In the genomic region with DNA sequence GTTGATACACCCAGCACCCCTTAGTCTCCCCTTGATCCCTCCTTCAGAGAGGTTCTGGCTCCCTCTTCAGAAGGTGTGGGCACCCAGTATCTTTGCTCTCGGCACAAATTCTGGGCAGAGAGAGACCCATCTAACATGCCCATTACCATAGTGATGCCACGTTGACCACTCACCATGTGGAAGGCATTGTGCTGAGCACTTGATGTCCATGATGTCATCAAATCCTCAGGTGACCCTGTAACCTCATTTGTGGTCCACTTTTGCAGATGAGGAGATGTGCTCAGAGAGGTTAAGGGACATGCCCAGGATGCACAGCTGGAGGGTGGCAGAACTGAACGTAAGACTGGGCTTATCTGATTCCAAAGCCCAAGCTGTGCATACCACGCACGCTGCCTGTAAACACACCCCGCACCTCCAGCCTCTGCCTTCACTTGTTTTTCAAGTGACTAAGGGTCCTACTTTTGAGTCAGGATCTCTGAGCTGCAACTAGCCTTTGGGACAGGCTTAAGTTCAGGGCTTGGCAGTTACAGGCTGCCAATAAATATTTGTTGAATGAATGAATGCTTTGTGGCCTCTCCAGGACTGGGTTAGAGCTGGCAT, we compare ENCODE assay signal across 21 cellular contexts. TPM values are rescaled to one million over a fixed set of nuclear protein-coding genes. Genes with fewer than 3 reads are reported as not detected.
A peak's percentile ranks its signal among the peaks of the same experiment; 100 is the strongest.
DNase-seq lines count a peak whose midpoint lies in the region; ATAC-seq, FAIRE-seq and TF ChIP-seq lines count a peak whose summit lies in the region.
"Had no signal": no experiment of that assay in that cellular context is flagged by ENCODE, and none has a peak within 500 bp of the region (broad histone marks: within the 10 kb centered on the region; RNA-seq: fewer than 3 reads in every experiment).

No MANE protein-coding gene starts in this region.

- TF ChIP-seq EP300 in HepG2 (IDR thresholded peaks at IDR 0.05; ENCODE audit: low read depth in 2 of 2, low read length in 2 of 2) (no peak), HepG2 (CRISPR knock-in tag; IDR thresholded peaks at IDR 0.05; ENCODE audit: borderline replicate concordance) (no peak)

- no peaks in the 10 kb centered on the region for H3K36me3 Mint-ChIP-seq in MCF 10A (ENCODE audit: insufficient read depth, unreplicated experiment)
- H3K36me3 Mint-ChIP-seq: CD4-positive, CD25-positive, alpha-beta regulatory T cell; naive thymus-derived CD4-positive, alpha-beta T cell had no signal

- H3K79me2 ChIP-seq in mammary epithelial cell (ENCODE audit: insufficient read depth, low read length) (no peaks in the 10 kb centered on the region), HepG2 (ENCODE audit: insufficient read depth, low read length) (no peaks in the 10 kb centered on the region)

- peaks cover 11% of the 10 kb centered on the region for H3K4me1 Mint-ChIP-seq in MCF 10A (ENCODE audit: insufficient read depth, unreplicated experiment)
- H3K4me1 Mint-ChIP-seq: activated CD4-positive, alpha-beta T cell treated with anti-CD3 and anti-CD28 coated beads, Interleukin-2, amount 10 ng/mL, durations not matched to agents 7 days and 5 days; CD4-positive, CD25-positive, alpha-beta regulatory T cell; naive thymus-derived CD4-positive, alpha-beta T cell had no signal

- H3K4me3 ChIP-seq in breast epithelium (no peak overlapping the region), mammary epithelial cell (replicated peaks in 1 of 3; ENCODE audit: insufficient read depth in 1 of 3, low read depth in 2 of 3, low read length in 3 of 3) (no peak overlapping the region), HepG2 (replicated peaks in 1 of 3; ENCODE audit: insufficient read depth in 1 of 3, low read depth in 2 of 3, low read length in 3 of 3) (no peak overlapping the region), aorta (ENCODE audit: low read length in 2 of 2) (no peak overlapping the region)
- H3K4me3 ChIP-seq: skin epidermis, upper lobe of left lung had no signal

- H3K4me3 Mint-ChIP-seq in MCF 10A (ENCODE audit: unreplicated experiment): no peak overlapping the region
- H3K4me3 Mint-ChIP-seq: activated CD4-positive, alpha-beta T cell treated with anti-CD3 and anti-CD28 coated beads, Interleukin-2, amount 10 ng/mL, durations not matched to agents 7 days and 5 days; activated naive CD4-positive, alpha-beta T cell treated with anti-CD3 and anti-CD28 coated beads for 36 hours; CD4-positive, CD25-positive, alpha-beta regulatory T cell; naive thymus-derived CD4-positive, alpha-beta T cell had no signal

- peak overlapping the region; percentile 14 for H3K9ac ChIP-seq in mammary epithelial cell (ENCODE audit: insufficient read depth, low read length)
- no peak overlapping the region for H3K9ac ChIP-seq in HepG2 (ENCODE audit: insufficient read depth, low read depth, low read length)
- H3K9ac ChIP-seq: KMS-11 had no signal

- TF ChIP-seq CTCF in MCF 10A (IDR thresholded peaks at IDR 0.05; ENCODE audit: unreplicated experiment) (no peak), breast epithelium (IDR thresholded peaks at IDR 0.05) (no peak), mammary epithelial cell (conservative IDR thresholded peaks at IDR 0.05 in 1 of 2, IDR thresholded peaks at IDR 0.05 in 1 of 2; ENCODE audit: extremely low read depth in 1 of 2, insufficient read depth in 1 of 2, low read depth in 1 of 2, low read length in 2 of 2) (no peak), HepG2 (CRISPR knock-in tag; IDR thresholded peaks at IDR 0.05) (no peak)

- POLR2A ChIA-PET in MCF 10A (lab: Yijun Ruan, JAX): interaction anchor here (1.1 kb wide), 1 partner anchor 9 kb away, joined by 4 read pairs; no protein-coding TSS in a partner anchor
- POLR2A ChIA-PET in HepG2 (lab: Yijun Ruan, JAX): no interaction called here

- dilution Hi-C loops in mammary epithelial cell (cut with HindIII; ENCODE audit: low sequenced_read_pairs): loop anchor here (5.0 kb wide), 2 partner anchors 63 to 72 kb away; no protein-coding TSS in a partner anchor

- no peaks in the 10 kb centered on the region for H3K4me1 ChIP-seq in breast epithelium
- H3K4me1 ChIP-seq in mammary epithelial cell (ENCODE audit: insufficient read depth, low read length): peaks cover 34% of the 10 kb centered on the region
- no peaks in the 10 kb centered on the region for H3K4me1 ChIP-seq in HepG2 (ENCODE audit: insufficient read depth, low read length)
- H3K4me1 ChIP-seq in aorta (ENCODE audit: control insufficient read depth in 1 of 2, insufficient read depth in 2 of 2, low read length in 2 of 2): no peaks in the 10 kb centered on the region

- TF ChIP-seq POLR2A in breast epithelium (IDR thresholded peaks at IDR 0.05) (no peak), HepG2 (IDR thresholded peaks at IDR 0.05; ENCODE audit: insufficient read depth in 1 of 2, low read depth in 2 of 2, low read length in 2 of 2) (no peak)

- FAIRE-seq in HepG2 (lab: Jason Lieb, UNC): no peak
- FAIRE-seq: GM12892 had no signal

- H3K27me3 ChIP-seq in breast epithelium: no peaks in the 10 kb centered on the region
- no peaks in the 10 kb centered on the region for H3K27me3 ChIP-seq in mammary epithelial cell (ENCODE audit: insufficient read depth, low read length)
- peaks cover 1 to 15% of the 10 kb centered on the region in 2 experiments; a peak in 3 of 5 replicates for H3K27me3 ChIP-seq in HepG2 (ENCODE audit: control insufficient read depth in 1 of 2, insufficient read depth in 2 of 2, low read length in 2 of 2)
- no peaks in the 10 kb centered on the region for H3K27me3 ChIP-seq in aorta (ENCODE audit: control insufficient read depth in 1 of 2, insufficient read depth in 2 of 2, low read length in 1 of 2)
- H3K27me3 ChIP-seq: upper lobe of left lung had no signal

- ATAC-seq in HepG2 (no peak), aorta (ENCODE audit: low FRiP score) (no peak), HG03025 (IDR thresholded peaks at IDR 0.05; ENCODE audit: low FRiP score, unreplicated experiment) (no peak)
- no peak for ATAC-seq in stimulated activated naive CD8-positive, alpha-beta T cell treated with anti-CD3 and anti-CD28 coated beads, Interleukin-15, Interleukin-2, amounts not matched to agents 100 U/mL and 50 U/mL, for 24 hours
- ATAC-seq: HCT116; naive thymus-derived CD4-positive, alpha-beta T cell had no signal

- H3K9me3 ChIP-seq in breast epithelium: peaks cover 0 to 5% of the 10 kb centered on the region in 2 donors
- H3K9me3 ChIP-seq in mammary epithelial cell (replicated peaks; ENCODE audit: insufficient read depth, low read length): peaks cover 11% of the 10 kb centered on the region
- H3K9me3 ChIP-seq in HepG2 (ENCODE audit: low read length): 0 out of 2 replicates have a peak, but pooled peaks cover 5% of the 10 kb centered on the region
- no peaks in the 10 kb centered on the region for H3K9me3 ChIP-seq in aorta (ENCODE audit: control insufficient read depth, low read length)
- H3K9me3 ChIP-seq: upper lobe of left lung had no signal

- H3K27ac Mint-ChIP-seq in MCF 10A (ENCODE audit: low read depth, unreplicated experiment): no peak overlapping the region
- H3K27ac Mint-ChIP-seq: activated CD4-positive, alpha-beta T cell treated with anti-CD3 and anti-CD28 coated beads, Interleukin-2, amount 10 ng/mL, durations not matched to agents 7 days and 5 days; activated naive CD4-positive, alpha-beta T cell treated with anti-CD3 and anti-CD28 coated beads for 36 hours; CD4-positive, CD25-positive, alpha-beta regulatory T cell had no signal

- H3K27ac ChIP-seq in breast epithelium (no peak overlapping the region), mammary epithelial cell (ENCODE audit: insufficient read depth, low read depth, low read length) (peak overlapping the region; percentile 71), HepG2 (ENCODE audit: extremely low read length, insufficient read depth, low read length) (no peak overlapping the region), aorta (ENCODE audit: low read depth in 1 of 2, low read length in 2 of 2) (no peak overlapping the region)
- H3K27ac ChIP-seq: KMS-11, skin epidermis, upper lobe of left lung had no signal

- CTCF ChIA-PET in MCF 10A (lab: Yijun Ruan, JAX) (interaction anchor here (1.1 to 1.4 kb wide), 2 partner anchors 57 to 148 kb away, joined by 3 to 6 read pairs; no protein-coding TSS in a partner anchor), mammary epithelial cell (lab: Charles Lee; ENCODE audit: low non-redundant PET) (no interaction called here), HepG2 (lab: Yijun Ruan, JAX; ENCODE audit: low intra/inter-chr PET ratio, low total read pairs) (no interaction called here)

- no peaks in the 10 kb centered on the region for H3K27me3 Mint-ChIP-seq in MCF 10A (ENCODE audit: insufficient read depth, unreplicated experiment)
- H3K27me3 Mint-ChIP-seq: activated CD4-positive, alpha-beta T cell treated with anti-CD3 and anti-CD28 coated beads, Interleukin-2, amount 10 ng/mL, durations not matched to agents 7 days and 5 days; naive thymus-derived CD4-positive, alpha-beta T cell had no signal

- in situ Hi-C loops in mammary epithelial cell (cut with MboI; ENCODE audit: low sequenced_read_pairs in 2 of 2) (no loop called here), HepG2 (cut with HindIII; ENCODE audit: extremely low pct_ligation_motif_present, low pct_unique_long_range_greater_than_20kb) (no loop called here)

- peak overlapping the region; percentile 47 for H2AFZ ChIP-seq in mammary epithelial cell (ENCODE audit: low read depth, low read length)
- H2AFZ ChIP-seq in HepG2 (ENCODE audit: low read length): no peak overlapping the region

- H4K20me1 ChIP-seq in mammary epithelial cell (ENCODE audit: insufficient read depth, low read length) (no peaks in the 10 kb centered on the region), HepG2 (ENCODE audit: insufficient read depth, low read length) (no peaks in the 10 kb centered on the region)

- DNase-seq in MCF 10A (ENCODE audit: unreplicated experiment): peak; percentile 18
- DNase-seq in breast epithelium (ENCODE audit: low spot score in 2 of 2): no peak
- peak; percentile 83 for DNase-seq in mammary epithelial cell
- no peak for DNase-seq in HepG2 (ENCODE audit: low spot score)
- DNase-seq in aorta: peak; percentile 9 to 14
- no peak for DNase-seq in stimulated activated naive CD8-positive, alpha-beta T cell treated with anti-CD3 and anti-CD28 coated beads, Interleukin-15, Interleukin-2, amounts not matched to agents 100 U/mL and 50 U/mL, for 24 hours
- no peak for DNase-seq in anterior cingulate cortex (lab: John Stamatoyannopoulos, UW)
- DNase-seq: activated CD4-positive, alpha-beta T cell treated with anti-CD3 and anti-CD28 coated beads, Interleukin-2, amount 10 ng/mL, durations not matched to agents 7 days and 5 days; activated naive CD4-positive, alpha-beta T cell treated with anti-CD3 and anti-CD28 coated beads for 36 hours; CD4-positive, CD25-positive, alpha-beta regulatory T cell; hypothalamus; mesenchymal stem cell; NCI-H1105; NCI-H510A treated with DMSO at 0.1 percent for 48 hours; upper lobe of left lung had no signal

- no peaks in the 10 kb centered on the region for H3K36me3 ChIP-seq in breast epithelium
- H3K36me3 ChIP-seq in mammary epithelial cell (ENCODE audit: insufficient read depth, low read length): no peaks in the 10 kb centered on the region
- H3K36me3 ChIP-seq in HepG2 (replicated peaks in 1 of 2; ENCODE audit: control insufficient read depth in 1 of 2, insufficient read depth in 2 of 2, low read length in 2 of 2): no peaks in the 10 kb centered on the region
- no peaks in the 10 kb centered on the region for H3K36me3 ChIP-seq in aorta (ENCODE audit: control insufficient read depth in 1 of 2, insufficient read depth in 2 of 2, low read length in 1 of 2)
- H3K36me3 ChIP-seq: upper lobe of left lung had no signal

- TF ChIP-seq RAD21 in HepG2 (CRISPR knock-in tag; IDR thresholded peaks at IDR 0.05): no peak

- no TSS peak for BruUV-seq in MCF 10A (replicated peaks; lab: Mats Ljungman, UMichigan)
- BruUV-seq in mammary epithelial cell (replicated peaks; lab: Mats Ljungman, UMichigan): no TSS peak
- BruUV-seq in HepG2 (replicated peaks; lab: Mats Ljungman, UMichigan): no TSS peak

- peaks cover 6% of the 10 kb centered on the region for H3K9me3 Mint-ChIP-seq in MCF 10A (ENCODE audit: unreplicated experiment)
- H3K9me3 Mint-ChIP-seq: activated CD4-positive, alpha-beta T cell treated with anti-CD3 and anti-CD28 coated beads, Interleukin-2, amount 10 ng/mL, durations not matched to agents 7 days and 5 days; activated naive CD4-positive, alpha-beta T cell treated with anti-CD3 and anti-CD28 coated beads for 36 hours; CD4-positive, CD25-positive, alpha-beta regulatory T cell; naive thymus-derived CD4-positive, alpha-beta T cell had no signal

- H3K4me2 ChIP-seq in mammary epithelial cell (ENCODE audit: insufficient read depth, low read depth, low read length) (peak overlapping the region; percentile 63), HepG2 (ENCODE audit: low read depth, low read length) (no peak overlapping the region)
- H3K4me2 ChIP-seq: KMS-11 had no signal

- 7% methylated on average over 6 of the region's 6 CpGs for WGBS in mammary epithelial cell (ENCODE audit: low coverage, missing lambda C conversion rate)
- whole genome bisulfite sequencing in HepG2 (ENCODE audit: low lambda C conversion rate): 15% methylated on average over 5 of the region's 6 CpGs
- 18 to 22% methylated on average over 6 of the region's 6 CpGs for WGBS in aorta, 2 donors

- intact Hi-C loops in MCF 10A (cut with micrococcal nuclease): no loop called here
- intact Hi-C loops in breast epithelium (cut with DNase I; ENCODE audit: low total_unique reads): no loop called here
- intact Hi-C loops in mammary epithelial cell (cut with micrococcal nuclease): loop anchor here (1.0 kb wide), 2 partner anchors 12 to 31 kb away; no protein-coding TSS in a partner anchor
- intact Hi-C loops in HepG2 (cut with micrococcal nuclease; ENCODE audit: unreplicated experiment): no loop called here
- intact Hi-C loops in aorta (cut with DNase I): no loop called here

RNA-seq across cellular contexts. Expression of gene HTRA3, which starts 55.2 kb away (rescaled TPM):
- total RNA-seq in MCF 10A (2022) (not detected in 2 replicates), breast epithelium (10 to 100 TPM in 2 of 3 donors, 1 to 10 TPM in 1; 8.5 to 53.9 (median 19.7) TPM), mammary epithelial cell (under 1 TPM in 1 of 2 donors, not detected in 1; 0.17 TPM), HepG2 (2016; rRNA removed; fragmentation: Illumina TruSeq; extraction: Trizol) (not detected in 2 replicates), aorta (100 to 1,000 TPM in 1 of 2 donors, 10 to 100 TPM in 1; 31.8 to 129 TPM)
- polyA plus RNA-seq in mammary epithelial cell (not detected), HepG2 (2011; rRNA removed) (0.16 and 0.17 TPM in 2 replicates), aorta (1 to 10 TPM; 1.1 to 5.2 TPM)
- polyA minus RNA-seq in mammary epithelial cell: 2.5 TPM
- not detected in 2 replicates for total RNA-seq in HepG2 (2016; cell fraction: cytosol; rRNA removed; fragmentation: Illumina TruSeq; extraction: Trizol; ENCODE audit: low read depth)
- total RNA-seq in HepG2 (2016; cell fraction: insoluble cytoplasmic fraction; rRNA removed; fragmentation: Illumina TruSeq; extraction: Trizol): 0.04 TPM in 1 of 2 replicates, not detected in the other
- total RNA-seq in HepG2 (2016; cell fraction: membrane; rRNA removed; fragmentation: Illumina TruSeq; extraction: Trizol): not detected in 2 replicates
- total RNA-seq in HepG2 (2016; cell fraction: nucleus; rRNA removed; fragmentation: Illumina TruSeq; extraction: Trizol): not detected in 2 replicates
- 0.12 and 0.31 TPM in 2 replicates for polyA plus RNA-seq in HepG2 (2011; cell fraction: cytosol; rRNA removed)
- polyA plus RNA-seq in HepG2 (2011; cell fraction: nucleus; rRNA removed): 0.12 and 0.19 TPM in 2 replicates
- polyA plus RNA-seq in HepG2 (2012): not detected in 2 replicates
- 0.07 TPM in 1 of 2 replicates, not detected in the other for polyA plus RNA-seq in HepG2 (2016; cell fraction: cytosol; fragmentation: Illumina TruSeq; extraction: Trizol; ENCODE audit: low read depth)
- polyA plus RNA-seq in HepG2 (2016; cell fraction: insoluble cytoplasmic fraction; fragmentation: Illumina TruSeq; extraction: Trizol; ENCODE audit: low read depth): not detected in 2 replicates
- polyA plus RNA-seq in HepG2 (2016; cell fraction: membrane; fragmentation: Illumina TruSeq; extraction: Trizol; ENCODE audit: low read depth): not detected in 2 replicates
- polyA plus RNA-seq in HepG2 (2016; cell fraction: nucleus; fragmentation: Illumina TruSeq; extraction: Trizol; ENCODE audit: insufficient read depth, low read depth): not detected in 2 replicates
- 0.18 and 0.47 TPM in 2 replicates for polyA minus RNA-seq in HepG2 (2011; rRNA and poly(A)+ RNA removed; ENCODE audit: low replicate concordance)
- polyA minus RNA-seq in HepG2 (2011; cell fraction: cytosol; rRNA and poly(A)+ RNA removed): not detected in 2 replicates
- polyA minus RNA-seq in HepG2 (2011; cell fraction: nucleus; rRNA and poly(A)+ RNA removed): not detected in 2 replicates
- total RNA-seq: activated CD4-positive, alpha-beta T cell treated with anti-CD3 and anti-CD28 coated beads, Interleukin-2, amount 10 ng/mL, durations not matched to agents 7 days and 5 days; activated naive CD4-positive, alpha-beta T cell treated with anti-CD3 and anti-CD28 coated beads for 36 hours; CD4-positive, CD25-positive, alpha-beta regulatory T cell; naive thymus-derived CD4-positive, alpha-beta T cell had no signal
- polyA plus RNA-seq: CD4-positive, CD25-positive, alpha-beta regulatory T cell; naive thymus-derived CD4-positive, alpha-beta T cell had no signal

Comparison
In these comparisons a context has a peak if more than half of its experiments do, and no peak if none do; other contexts are left out.
1. DNase-seq: peak in MCF 10A (single experiment), mammary epithelial cell (single experiment) and aorta (2 of 2); none in breast epithelium (0 of 2), HepG2 (single experiment), stimulated activated naive CD8-positive, alpha-beta T cell treated with anti-CD3 and anti-CD28 coated beads, Interleukin-15, Interleukin-2, amounts not matched to agents 100 U/mL and 50 U/mL, for 24 hours (single experiment) and anterior cingulate cortex (0 of 58).